Comparison of ENCODE assay signal across 9 cellular contexts in the genomic region with DNA sequence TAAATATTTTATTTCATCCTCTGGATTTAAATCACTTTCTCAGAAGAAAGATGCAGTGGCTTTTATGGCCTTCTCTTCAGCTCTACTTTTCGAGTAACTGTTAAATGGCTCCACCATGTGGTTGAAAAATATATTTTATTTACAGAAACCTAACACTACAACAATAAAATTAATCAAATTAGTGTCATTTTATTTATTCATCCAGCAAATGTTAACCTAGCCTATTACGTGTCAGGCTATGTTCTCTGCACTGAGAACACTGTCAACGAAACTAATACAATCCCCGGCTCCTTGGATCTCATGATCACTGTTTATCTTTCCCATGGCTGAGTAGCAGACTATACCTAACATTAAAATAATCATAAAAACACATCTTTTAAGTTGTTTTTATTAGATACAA.
DNase-seq lines count a peak whose midpoint lies in the region; ATAC-seq and TF ChIP-seq lines count a peak whose summit lies in the region.
"Had no signal": no experiment of that assay in that cellular context is flagged by ENCODE, and none has a peak within 500 bp of the region (broad histone marks: within the 10 kb centered on the region; RNA-seq: fewer than 3 reads in every experiment).

No MANE protein-coding gene starts in this region.

- H3K27ac Mint-ChIP-seq in endodermal cell, result no peak overlapping the region
- H3K27ac Mint-ChIP-seq in progenitor cell of endocrine pancreas, result no peak overlapping the region
- H3K27ac Mint-ChIP-seq in activated naive CD8-positive, alpha-beta T cell treated with anti-CD3 and anti-CD28 coated beads, Interleukin-2, amount 50 U/mL, for 24 hours, result no peak overlapping the region
- no peak overlapping the region for H3K27ac Mint-ChIP-seq in stimulated activated naive CD8-positive, alpha-beta T cell treated with anti-CD3 and anti-CD28 coated beads, Interleukin-15, amount 100 ng/mL, for 72 hours
- H3K27ac Mint-ChIP-seq: activated B cell treated with CpG ODN at 0.5 μM for 24 hours had no signal

- DNase-seq in GF-D8 (lab: John Stamatoyannopoulos, UW) (peak; percentile 3), HEK293T (ENCODE audit: extremely low spot score) (peak; percentile 11), NCI-H526 treated with DMSO at 0.1 percent for 48 hours (lab: John Stamatoyannopoulos, UW) (peak; percentile 17), endodermal cell (no peak), progenitor cell of endocrine pancreas (ENCODE audit: low spot score, unreplicated experiment) (no peak), cortex of kidney (lab: John Stamatoyannopoulos, UW) (no peak)
- DNase-seq in activated naive CD8-positive, alpha-beta T cell treated with anti-CD3 and anti-CD28 coated beads, Interleukin-2, amount 50 U/mL, for 24 hours, result no peak
- no peak for DNase-seq in stimulated activated naive CD8-positive, alpha-beta T cell treated with anti-CD3 and anti-CD28 coated beads, Interleukin-15, amount 100 ng/mL, for 72 hours
- DNase-seq: activated B cell treated with CpG ODN at 0.5 μM for 24 hours had no signal

- H3K4me1 Mint-ChIP-seq in endodermal cell (no peaks in the 10 kb centered on the region), progenitor cell of endocrine pancreas (ENCODE audit: low read depth) (peaks cover 1% of the 10 kb centered on the region)
- no peaks in the 10 kb centered on the region for H3K4me1 Mint-ChIP-seq in activated naive CD8-positive, alpha-beta T cell treated with anti-CD3 and anti-CD28 coated beads, Interleukin-2, amount 50 U/mL, for 24 hours
- H3K4me1 Mint-ChIP-seq in stimulated activated naive CD8-positive, alpha-beta T cell treated with anti-CD3 and anti-CD28 coated beads, Interleukin-15, amount 100 ng/mL, for 72 hours, result no peaks in the 10 kb centered on the region
- H3K4me1 Mint-ChIP-seq: activated B cell treated with CpG ODN at 0.5 μM for 24 hours had no signal

- H3K27me3 ChIP-seq in endodermal cell (ENCODE audit: control insufficient read depth, insufficient read depth, low read length, poor library complexity, severe bottlenecking), result no peaks in the 10 kb centered on the region

- H3K9me3 ChIP-seq in endodermal cell (ENCODE audit: control insufficient read depth, low read length), result no peaks in the 10 kb centered on the region

- H3K27ac ChIP-seq in endodermal cell (ENCODE audit: low read depth, low read length), result no peak overlapping the region

- H3K4me1 ChIP-seq in endodermal cell (ENCODE audit: control insufficient read depth, insufficient read depth, low read length), result no peaks in the 10 kb centered on the region

- no peaks in the 10 kb centered on the region for H3K36me3 ChIP-seq in endodermal cell (ENCODE audit: control insufficient read depth, insufficient read depth, low read length)

- H3K4me3 ChIP-seq in endodermal cell (ENCODE audit: low read length), result no peak overlapping the region

- ATAC-seq in activated naive CD8-positive, alpha-beta T cell treated with anti-CD3 and anti-CD28 coated beads, Interleukin-2, amount 50 U/mL, for 24 hours, result no peak
- no peak for ATAC-seq in stimulated activated naive CD8-positive, alpha-beta T cell treated with anti-CD3 and anti-CD28 coated beads, Interleukin-15, amount 100 ng/mL, for 72 hours

- TF ChIP-seq CTCF in endodermal cell (conservative IDR thresholded peaks at IDR 0.05), result peak; percentile 83
- TF ChIP-seq CTCF in progenitor cell of endocrine pancreas (IDR thresholded peaks at IDR 0.05; ENCODE audit: unreplicated experiment), result peak; percentile 69

- H3K9me3 Mint-ChIP-seq in endodermal cell (peaks cover 3% of the 10 kb centered on the region), progenitor cell of endocrine pancreas (ENCODE audit: low read depth) (peaks cover 3% of the 10 kb centered on the region)
- peaks cover 5% of the 10 kb centered on the region for H3K9me3 Mint-ChIP-seq in activated naive CD8-positive, alpha-beta T cell treated with anti-CD3 and anti-CD28 coated beads, Interleukin-2, amount 50 U/mL, for 24 hours
- H3K9me3 Mint-ChIP-seq in stimulated activated naive CD8-positive, alpha-beta T cell treated with anti-CD3 and anti-CD28 coated beads, Interleukin-15, amount 100 ng/mL, for 72 hours, result peaks cover 0 to 6% of the 10 kb centered on the region in 2 donors
- H3K9me3 Mint-ChIP-seq: activated B cell treated with CpG ODN at 0.5 μM for 24 hours had no signal

- CTCF ChIA-PET in HEK293T (lab: Yijun Ruan, JAX), result interaction anchor here (0.5 to 2.0 kb wide), 5 partner anchors 10 to 240 kb away, joined by 3 to 7 read pairs (median 4); no protein-coding TSS in a partner anchor

- POLR2A ChIA-PET in HEK293T (lab: Yijun Ruan, JAX), result interaction anchor here (0.6 kb wide), 1 partner anchor 380 kb away, joined by 3 read pairs; no protein-coding TSS in a partner anchor

- no peaks in the 10 kb centered on the region for H3K36me3 Mint-ChIP-seq in endodermal cell (ENCODE audit: low read depth)
- no peaks in the 10 kb centered on the region for H3K36me3 Mint-ChIP-seq in progenitor cell of endocrine pancreas (ENCODE audit: insufficient read depth)
- H3K36me3 Mint-ChIP-seq in activated naive CD8-positive, alpha-beta T cell treated with anti-CD3 and anti-CD28 coated beads, Interleukin-2, amount 50 U/mL, for 24 hours (ENCODE audit: low read depth), result no peaks in the 10 kb centered on the region

- H3K4me3 Mint-ChIP-seq in endodermal cell (no peak overlapping the region), progenitor cell of endocrine pancreas (ENCODE audit: low read depth) (no peak overlapping the region)
- no peak overlapping the region for H3K4me3 Mint-ChIP-seq in activated naive CD8-positive, alpha-beta T cell treated with anti-CD3 and anti-CD28 coated beads, Interleukin-2, amount 50 U/mL, for 24 hours
- no peak overlapping the region for H3K4me3 Mint-ChIP-seq in stimulated activated naive CD8-positive, alpha-beta T cell treated with anti-CD3 and anti-CD28 coated beads, Interleukin-15, amount 100 ng/mL, for 72 hours
- H3K4me3 Mint-ChIP-seq: activated B cell treated with CpG ODN at 0.5 μM for 24 hours had no signal

- WGBS in endodermal cell (ENCODE audit: insufficient coverage in 1 of 2, insufficient read length in 1 of 2), 2 experiments, result 33 to 58% methylated on average over 3 to 4 of the region's 4 CpGs

- no peaks in the 10 kb centered on the region for H3K27me3 Mint-ChIP-seq in endodermal cell (ENCODE audit: insufficient read depth)
- H3K27me3 Mint-ChIP-seq in progenitor cell of endocrine pancreas, result no peaks in the 10 kb centered on the region
- H3K27me3 Mint-ChIP-seq in activated naive CD8-positive, alpha-beta T cell treated with anti-CD3 and anti-CD28 coated beads, Interleukin-2, amount 50 U/mL, for 24 hours, result no peaks in the 10 kb centered on the region
- no peaks in the 10 kb centered on the region for H3K27me3 Mint-ChIP-seq in stimulated activated naive CD8-positive, alpha-beta T cell treated with anti-CD3 and anti-CD28 coated beads, Interleukin-15, amount 100 ng/mL, for 72 hours

- no peak overlapping the region for H3K9ac ChIP-seq in endodermal cell (ENCODE audit: extremely low read depth, low read length, poor library complexity, severe bottlenecking)

TF ChIP-seq in HEK293T, 16 proteins besides CTCF, POLR2A, EP300 and RAD21:
- no peak for TF ChIP-seq ARNT (IDR thresholded peaks at IDR 0.05)
- TF ChIP-seq FOXK2 (IDR thresholded peaks at IDR 0.05), result no peak
- TF ChIP-seq LEF1 (IDR thresholded peaks at IDR 0.05; ENCODE audit: borderline replicate concordance), result no peak
- no peak for TF ChIP-seq NFRKB (IDR thresholded peaks at IDR 0.05)
- TF ChIP-seq FOXA1 (IDR thresholded peaks at IDR 0.05), result no peak
- peak; percentile 79 for TF ChIP-seq PKNOX1 (IDR thresholded peaks at IDR 0.05)
- TF ChIP-seq L3MBTL2 (conservative IDR thresholded peaks at IDR 0.05), result no peak

Comparison
In these comparisons a context has a peak if more than half of its experiments do, and no peak if none do; other contexts are left out.
1. DNase-seq: peak in GF-D8 (single experiment), HEK293T (single experiment) and NCI-H526 treated with DMSO at 0.1 percent for 48 hours (single experiment); none in endodermal cell (single experiment), progenitor cell of endocrine pancreas (single experiment), activated naive CD8-positive, alpha-beta T cell treated with anti-CD3 and anti-CD28 coated beads, Interleukin-2, amount 50 U/mL, for 24 hours (single experiment), stimulated activated naive CD8-positive, alpha-beta T cell treated with anti-CD3 and anti-CD28 coated beads, Interleukin-15, amount 100 ng/mL, for 72 hours (0 of 2) and cortex of kidney (single experiment).